ENCODE assay signal across 8 cellular contexts in the genomic region with DNA sequence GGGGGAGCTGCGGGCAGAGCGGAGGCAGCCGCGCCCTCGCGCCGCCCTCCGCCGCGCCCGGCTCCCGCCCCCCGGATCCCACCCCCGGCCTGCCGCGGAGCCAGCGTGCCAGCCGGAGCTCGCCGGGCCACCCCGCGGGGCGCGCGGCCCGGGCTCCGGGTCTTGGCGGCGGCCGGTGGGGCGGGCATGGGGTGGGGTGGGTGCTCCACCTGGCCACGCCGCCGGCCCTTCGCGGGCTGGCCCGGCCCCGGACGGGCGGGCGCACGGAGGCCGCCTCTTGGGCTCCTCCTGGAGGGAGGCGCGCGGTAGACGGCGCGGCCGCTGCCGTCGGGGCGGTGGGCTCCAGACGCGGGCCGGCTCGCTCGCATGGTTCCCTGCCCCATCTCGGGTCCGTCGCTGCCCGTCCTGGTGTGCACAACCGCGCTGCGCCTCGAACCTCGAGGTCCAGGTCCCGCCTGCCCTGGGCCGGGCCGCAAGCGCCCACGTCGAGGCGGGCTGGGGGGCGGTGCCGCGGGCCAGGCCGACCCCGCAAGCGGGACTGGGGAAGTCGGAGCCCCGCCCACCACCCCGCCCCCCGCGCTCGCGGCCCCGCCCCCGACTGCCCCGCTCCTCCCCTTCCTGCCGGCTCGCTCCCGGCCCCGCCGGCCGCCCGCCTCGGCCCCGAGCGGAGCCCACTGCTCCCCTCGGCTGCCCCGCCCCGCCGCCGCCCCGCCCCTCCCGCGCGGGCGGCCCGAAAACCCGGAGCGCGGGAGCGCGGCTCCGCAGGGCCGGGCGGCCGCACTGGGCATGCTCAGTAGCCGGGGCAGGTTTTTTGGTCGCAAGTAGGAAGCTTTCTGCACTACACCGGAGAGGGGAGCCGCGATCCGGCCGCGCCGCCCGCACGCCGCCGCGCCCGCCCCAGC. TPM values are rescaled to one million over a fixed set of nuclear protein-coding genes. Genes with fewer than 3 reads are reported as not detected.
DNase-seq lines count a peak whose midpoint lies in the region; ATAC-seq and TF ChIP-seq lines count a peak whose summit lies in the region.

A gene with protein sequence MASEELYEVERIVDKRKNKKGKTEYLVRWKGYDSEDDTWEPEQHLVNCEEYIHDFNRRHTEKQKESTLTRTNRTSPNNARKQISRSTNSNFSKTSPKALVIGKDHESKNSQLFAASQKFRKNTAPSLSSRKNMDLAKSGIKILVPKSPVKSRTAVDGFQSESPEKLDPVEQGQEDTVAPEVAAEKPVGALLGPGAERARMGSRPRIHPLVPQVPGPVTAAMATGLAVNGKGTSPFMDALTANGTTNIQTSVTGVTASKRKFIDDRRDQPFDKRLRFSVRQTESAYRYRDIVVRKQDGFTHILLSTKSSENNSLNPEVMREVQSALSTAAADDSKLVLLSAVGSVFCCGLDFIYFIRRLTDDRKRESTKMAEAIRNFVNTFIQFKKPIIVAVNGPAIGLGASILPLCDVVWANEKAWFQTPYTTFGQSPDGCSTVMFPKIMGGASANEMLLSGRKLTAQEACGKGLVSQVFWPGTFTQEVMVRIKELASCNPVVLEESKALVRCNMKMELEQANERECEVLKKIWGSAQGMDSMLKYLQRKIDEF (plus strand): TSS at position 814 of the 902 bp plus-strand sequence. CDS start 380 bp downstream, outside the sequence.

- ATAC-seq in GM19043 (IDR thresholded peaks at IDR 0.05; ENCODE audit: low read depth, unreplicated experiment) (peak; percentile 57), HG03354 (IDR thresholded peaks at IDR 0.05; ENCODE audit: poor library complexity, severe bottlenecking, unreplicated experiment) (peak; percentile 69)

- peaks cover 12% of the 10 kb centered on the region for H3K9me3 Mint-ChIP-seq in chondrocyte (ENCODE audit: low read depth)

- TF ChIP-seq CTCF in AG09319 (IDR thresholded peaks at IDR 0.05; ENCODE audit: low read depth, low read length) (no peak; the same call in 1 of the 2 replicates), chondrocyte (IDR thresholded peaks at IDR 0.05) (peak; percentile 76)

- DNase-seq in AG09319 (ENCODE audit: extremely low read depth, low read depth) = peak; percentile 70
- DNase-seq in NCI-H446 treated with DMSO at 0.1 percent for 48 hours (lab: John Stamatoyannopoulos, UW) = peak; percentile 59
- DNase-seq in activated CD4-positive, alpha-beta T cell treated with anti-CD3 and anti-CD28 coated beads for 1 hour = peak; percentile 79
- peak; percentile 95 for DNase-seq in chondrocyte (ENCODE audit: low spot score)
- peak; percentile 94 for DNase-seq in kidney tubule cell (ENCODE audit: low spot score)
- peak; percentile 82 to 87 for DNase-seq in stimulated activated CD4-positive, alpha-beta T cell treated with anti-CD3 and anti-CD28 coated beads, Interleukin-1b, Interleukin-23, amount 100 ng/mL, for 1 hour (ENCODE audit: low read depth in 2 of 2)

- peaks cover 41% of the 10 kb centered on the region for H3K4me1 Mint-ChIP-seq in chondrocyte (ENCODE audit: low read depth)

- peaks cover 3% of the 10 kb centered on the region for H3K36me3 Mint-ChIP-seq in chondrocyte (ENCODE audit: low read depth)

- H3K4me3 Mint-ChIP-seq in chondrocyte (ENCODE audit: unreplicated experiment) = peak within 1 kb of the TSS; percentile 80

- H3K27me3 Mint-ChIP-seq in chondrocyte (ENCODE audit: low read depth) = no peaks in the 10 kb centered on the region

- H3K27ac Mint-ChIP-seq in chondrocyte (ENCODE audit: unreplicated experiment) = peak within 1 kb of the TSS; percentile 79

RNA-seq across cellular contexts. Expression of the gene that starts here (rescaled TPM):
- total RNA-seq in chondrocyte = 40.7 to 63.7 TPM (median 60.9 TPM) in 3 replicates

Comparison
In these comparisons a context has a peak if more than half of its experiments do, and no peak if none do; other contexts are left out.
1. Peak in every context shown above with its lines: DNase-seq and ATAC-seq.